ENCODE assay signal across 9 cellular contexts in the genomic region with DNA sequence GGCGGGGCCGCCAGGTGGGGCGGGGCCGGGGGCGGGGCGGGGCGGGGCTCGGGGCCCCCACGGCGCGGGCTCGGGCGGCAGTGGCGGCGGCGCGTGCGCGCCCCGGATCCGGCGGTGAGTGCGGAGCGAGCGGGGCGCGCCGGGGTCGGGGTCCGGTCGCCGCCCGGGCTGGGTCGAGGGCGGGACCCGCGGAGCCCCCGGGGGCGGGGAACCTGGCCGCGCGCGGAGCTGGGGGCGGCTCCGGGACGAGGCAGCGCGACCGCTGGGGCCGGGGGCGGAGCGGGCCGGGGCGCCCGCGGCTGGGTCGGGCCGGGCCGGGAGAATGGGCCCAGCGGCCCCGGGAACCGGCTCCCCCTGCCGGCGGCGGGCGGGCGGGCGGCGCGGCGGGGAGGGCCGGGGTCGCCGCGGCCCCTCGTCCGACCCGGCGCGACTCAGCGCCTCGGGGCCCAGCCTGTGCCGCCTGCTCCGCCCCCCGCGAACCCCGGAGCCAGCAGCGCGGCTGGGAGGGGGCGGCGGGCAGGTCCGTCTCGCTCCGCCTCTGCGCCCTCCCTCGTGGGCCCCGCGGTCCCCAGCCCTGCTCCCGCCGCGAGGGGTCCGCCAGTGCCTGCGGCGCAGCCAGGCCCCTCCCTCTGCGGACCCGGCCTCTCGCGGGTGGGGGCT. TPM values are rescaled to one million over a fixed set of nuclear protein-coding genes. Genes with fewer than 3 reads are reported as not detected.
DNase-seq lines count a peak whose midpoint lies in the region; ATAC-seq and TF ChIP-seq lines count a peak whose summit lies in the region.
"Had no signal": no experiment of that assay in that cellular context is flagged by ENCODE, and none has a peak within 500 bp of the region (broad histone marks: within the 10 kb centered on the region; RNA-seq: fewer than 3 reads in every experiment).

No MANE protein-coding gene starts in this region.

- peaks cover 34% of the 10 kb centered on the region for H3K36me3 Mint-ChIP-seq in endothelial cell (ENCODE audit: low read depth, unreplicated experiment)
- H3K36me3 Mint-ChIP-seq: IgD-negative memory B cell had no signal

- H3K9me3 ChIP-seq in OCI-LY1 (ENCODE audit: low read length) = no peaks in the 10 kb centered on the region
- H3K9me3 ChIP-seq in skeletal muscle satellite cell (replicated peaks; ENCODE audit: low read length) = no peaks in the 10 kb centered on the region

- peak overlapping the region; percentile 38 for H3K4me3 ChIP-seq in OCI-LY1 (ENCODE audit: low read depth, low read length, poor library complexity, severe bottlenecking)
- peak overlapping the region; percentile 59 for H3K4me3 ChIP-seq in skeletal muscle satellite cell (ENCODE audit: low read length)

- H4K20me1 ChIP-seq in OCI-LY1 (ENCODE audit: insufficient read depth, low read length) = no peaks in the 10 kb centered on the region

- no peak overlapping the region for H2AFZ ChIP-seq in OCI-LY1 (ENCODE audit: low read length)

- H3K79me2 ChIP-seq in OCI-LY1 (ENCODE audit: insufficient read depth, low read length) = no peaks in the 10 kb centered on the region

- no peak overlapping the region for H3K27ac Mint-ChIP-seq in endothelial cell (ENCODE audit: unreplicated experiment)
- H3K27ac Mint-ChIP-seq: IgD-negative memory B cell had no signal

- H3K4me3 Mint-ChIP-seq in endothelial cell (ENCODE audit: unreplicated experiment) = no peak overlapping the region

- ATAC-seq in omental fat pad (ENCODE audit: low FRiP score) = no peak

- H3K27me3 ChIP-seq in OCI-LY1 (ENCODE audit: insufficient read depth, low read length) (peaks cover 22% of the 10 kb centered on the region; the same call in 1 of the 2 replicates), skeletal muscle satellite cell (ENCODE audit: control insufficient read depth, insufficient read depth, low read length) (peaks cover 8% of the 10 kb centered on the region)

- H3K9ac ChIP-seq in OCI-LY1 (ENCODE audit: low read length) (no peak overlapping the region), skeletal muscle satellite cell (ENCODE audit: low read depth, low read length) (no peak overlapping the region)

- H3K4me2 ChIP-seq in OCI-LY1 (ENCODE audit: low read length) = 0 out of 2 replicates have a peak overlapping the region, but pooled peaks have one; percentile 26
- peak overlapping the region; percentile 78 for H3K4me2 ChIP-seq in skeletal muscle satellite cell (ENCODE audit: low read length)

- TF ChIP-seq CTCF in OCI-LY1 (IDR thresholded peaks at IDR 0.05; ENCODE audit: low read length) (no peak), endothelial cell (IDR thresholded peaks at IDR 0.05; ENCODE audit: unreplicated experiment) (no peak), omental fat pad (IDR thresholded peaks at IDR 0.05) (no peak)

- no peaks in the 10 kb centered on the region for H3F3A ChIP-seq in OCI-LY1 (ENCODE audit: insufficient read depth, low read length)

- DNase-seq in NCI-H2171 (lab: John Stamatoyannopoulos, UW) (peak; percentile 32), NCI-H2171 treated with DMSO at 0.1 percent for 48 hours (lab: John Stamatoyannopoulos, UW) (no peak), endothelial cell (ENCODE audit: low spot score) (peak; percentile 58), NCI-H1048 (lab: John Stamatoyannopoulos, UW) (no peak), NK-92 (lab: John Stamatoyannopoulos, UW; ENCODE audit: unreplicated experiment) (no peak), omental fat pad (ENCODE audit: low spot score) (no peak)

- H3K27me3 Mint-ChIP-seq in endothelial cell (ENCODE audit: unreplicated experiment) = peaks cover 58% of the 10 kb centered on the region

- H3K9me2 ChIP-seq in OCI-LY1 (ENCODE audit: low read depth, low read length) = no peaks in the 10 kb centered on the region

- H3K9me3 Mint-ChIP-seq in endothelial cell (ENCODE audit: unreplicated experiment) = no peaks in the 10 kb centered on the region
- H3K9me3 Mint-ChIP-seq: IgD-negative memory B cell had no signal

- H3K36me3 ChIP-seq in OCI-LY1 (ENCODE audit: insufficient read depth, low read length) = no peaks in the 10 kb centered on the region
- no peaks in the 10 kb centered on the region for H3K36me3 ChIP-seq in skeletal muscle satellite cell (ENCODE audit: insufficient read depth, low read length)

- H3K27ac ChIP-seq in OCI-LY1 (ENCODE audit: low read depth, low read length, poor library complexity, severe bottlenecking) = no peak overlapping the region

- peaks cover 8% of the 10 kb centered on the region for H3K4me1 Mint-ChIP-seq in endothelial cell (ENCODE audit: unreplicated experiment)

- no peaks in the 10 kb centered on the region for H3K4me1 ChIP-seq in OCI-LY1 (ENCODE audit: insufficient read depth, low read length, severe bottlenecking)
- peaks cover 4% of the 10 kb centered on the region for H3K4me1 ChIP-seq in skeletal muscle satellite cell (ENCODE audit: control insufficient read depth, insufficient read depth, low read length)

RNA-seq across cellular contexts. Expression of a gene that starts 3.1 kb away (rescaled TPM):
- total RNA-seq in endothelial cell (ENCODE audit: unreplicated experiment) = 945 TPM
- total RNA-seq in skeletal muscle satellite cell (2012; rRNA removed) = 5.7 and 9.4 TPM in 2 replicates
- 100 to 1,000 TPM in 3 of 4 donors, 10 to 100 TPM in 1; 50.6 to 274 (median 145) TPM for total RNA-seq in omental fat pad

RNA-seq across cellular contexts. Expression of a gene that starts 21.4 kb away (rescaled TPM):
- total RNA-seq in endothelial cell (ENCODE audit: unreplicated experiment) (38.9 TPM), omental fat pad (100 to 1,000 TPM; 391 to 854 (median 473) TPM)
- total RNA-seq in skeletal muscle satellite cell (2012; rRNA removed) = 35.0 and 38.4 TPM in 2 replicates

RNA-seq across cellular contexts. Expression of a gene that starts 46.5 kb away (rescaled TPM):
- total RNA-seq in endothelial cell (ENCODE audit: unreplicated experiment) (293 TPM), omental fat pad (10 to 100 TPM in 1 of 4 donors, 1 to 10 TPM in 3; 4.4 to 12.8 (median 7.5) TPM)
- 0.51 TPM in 1 of 2 replicates, not detected in the other for total RNA-seq in skeletal muscle satellite cell (2012; rRNA removed)

Comparison
In these comparisons a context has a peak if more than half of its experiments do, and no peak if none do; other contexts are left out.
1. DNase-seq: peak in NCI-H2171 (single experiment) and endothelial cell (single experiment); none in NCI-H2171 treated with DMSO at 0.1 percent for 48 hours (single experiment), NCI-H1048 (single experiment), NK-92 (single experiment) and omental fat pad (single experiment).
2. RNA of a gene that starts 46.5 kb away (total RNA-seq): 293 TPM in endothelial cell (single experiment); 4.4 to 12.8 TPM in omental fat pad; every median in the first group is over 10 times any median in the second.